26 cellular contexts compared by ENCODE assay signal in genomic region chr3:38114052-38114874, GRCh38. TPM values are rescaled to one million over a fixed set of nuclear protein-coding genes. Genes with fewer than 3 reads are reported as not detected.
A peak's percentile ranks its signal among the peaks of the same experiment; 100 is the strongest.
DNase-seq lines count a peak whose midpoint lies in the region; ATAC-seq and TF ChIP-seq lines count a peak whose summit lies in the region.
"Had no signal": no experiment of that assay in that cellular context is flagged by ENCODE, and none has a peak within 500 bp of the region (broad histone marks: within the 10 kb centered on the region; RNA-seq: fewer than 3 reads in every experiment).

No MANE protein-coding gene starts in this region.

- no peak overlapping the region for H2BK120ac ChIP-seq in neuronal stem cell (ENCODE audit: low read depth, low read length)

- no peak overlapping the region for H2BK15ac ChIP-seq in neuronal stem cell (ENCODE audit: low read length)

- H3K27me3 ChIP-seq in neuronal stem cell (ENCODE audit: control insufficient read depth in 3 of 3, insufficient read depth in 3 of 3, low read depth in 1 of 3, low read length in 3 of 3), result peaks cover 0 to 2% (median 0%) of the 10 kb centered on the region in 3 experiments
- H3K27me3 ChIP-seq: brain microvascular endothelial cell had no signal

- H3K9ac ChIP-seq in neuronal stem cell (ENCODE audit: low read depth, low read length, poor library complexity), result peak overlapping the region; percentile 53

- H3K36me3 ChIP-seq in neuronal stem cell (replicated peaks in 1 of 2; ENCODE audit: control insufficient read depth in 2 of 2, insufficient read depth in 2 of 2, low read length in 2 of 2), result peaks cover 12 to 17% of the 10 kb centered on the region in 2 donors
- H3K36me3 ChIP-seq: brain microvascular endothelial cell had no signal

- peak overlapping the region; percentile 25 for H3K23ac ChIP-seq in neuronal stem cell (ENCODE audit: low read depth, low read length, poor library complexity)

- WGBS in neuronal stem cell (ENCODE audit: extremely low coverage in 2 of 2, insufficient read length in 2 of 2, insufficient replicate concordance in 1 of 2), 2 donors, result no CpG with 5 or more reads among the region's 13 CpGs

- no peak overlapping the region for H3K4me3 ChIP-seq in coronary artery
- H3K4me3 ChIP-seq in neuronal stem cell (ENCODE audit: low read length in 2 of 2), result peak overlapping the region in 1 of 2 donors; percentile 22
- H3K4me3 ChIP-seq: heart right ventricle, lung, skin epidermis had no signal

- no peak overlapping the region for H3K4me2 ChIP-seq in neuronal stem cell (ENCODE audit: insufficient read depth, low read length, poor library complexity, severe bottlenecking)

- no peak overlapping the region for H3K18ac ChIP-seq in neuronal stem cell (ENCODE audit: low read length)

- peak overlapping the region; percentile 22 for H3K14ac ChIP-seq in neuronal stem cell (ENCODE audit: low read length)

- H2BK5ac ChIP-seq in neuronal stem cell (ENCODE audit: low read length), result no peak overlapping the region

- peaks cover 0 to 2% of the 10 kb centered on the region in 2 donors for H3K9me3 ChIP-seq in neuronal stem cell (replicated peaks in 1 of 2; ENCODE audit: control insufficient read depth in 2 of 2, insufficient read depth in 1 of 2, low read depth in 1 of 2, low read length in 2 of 2)
- H3K9me3 ChIP-seq: Caco-2, heart right ventricle had no signal

- ATAC-seq in Right ventricle myocardium superior (ENCODE audit: poor library complexity), result no peak
- no peak for ATAC-seq in GM18498 (IDR thresholded peaks at IDR 0.05; ENCODE audit: unreplicated experiment)
- ATAC-seq in GM21390 (IDR thresholded peaks at IDR 0.05; ENCODE audit: unreplicated experiment), result no peak
- no peak for ATAC-seq in HG03521 (IDR thresholded peaks at IDR 0.05; ENCODE audit: unreplicated experiment)
- ATAC-seq: activated CD4-positive, alpha-beta T cell treated with anti-CD3 and anti-CD28 coated beads for 36 hours; activated T-helper 17 cell treated with anti-CD3 and anti-CD28 coated beads, Interleukin-2, amount 50 U/mL, for 72 hours; heart right ventricle; natural killer cell; stimulated activated naive CD8-positive, alpha-beta T cell treated with anti-CD3 and anti-CD28 coated beads, Interleukin-15, amount 100 ng/mL, for 72 hours had no signal

- H3K79me1 ChIP-seq in neuronal stem cell (ENCODE audit: low read depth, low read length), result peaks cover 4% of the 10 kb centered on the region

- intact Hi-C loops in Right ventricle myocardium superior (cut with DNase I) (no loop called here), cardiac septum (cut with DNase I) (no loop called here)

- H3K4me1 ChIP-seq in neuronal stem cell (ENCODE audit: control insufficient read depth in 2 of 2, insufficient read depth in 1 of 2, low read depth in 1 of 2, low read length in 2 of 2), result no peaks in the 10 kb centered on the region

- H2AK5ac ChIP-seq in neuronal stem cell (ENCODE audit: low read depth, low read length), result no peak overlapping the region

- DNase-seq in Right ventricle myocardium superior (peak; percentile 24), cardiac septum (ENCODE audit: low spot score) (no peak), coronary artery (ENCODE audit: low spot score) (peak; percentile 70), neuronal stem cell (ENCODE audit: low spot score) (no peak)
- no peak for DNase-seq in stimulated activated CD4-positive, alpha-beta T cell treated with anti-CD3 and anti-CD28 coated beads, Interleukin-4, amount 100 ng/mL, for 24 hours
- DNase-seq: activated CD4-positive, alpha-beta T cell treated with anti-CD3 and anti-CD28 coated beads for 36 hours; amygdala; brain microvascular endothelial cell; heart right ventricle; HFFc6; natural killer cell; NCI-H146; NCI-H2107; NCI-H345; NCI-H748 treated with DMSO at 0.1 percent for 48 hours; occipital lobe; SIG-M5; stimulated activated naive CD8-positive, alpha-beta T cell treated with anti-CD3 and anti-CD28 coated beads, Interleukin-15, amount 100 ng/mL, for 72 hours had no signal

- H2AFZ ChIP-seq in neuronal stem cell (ENCODE audit: low read length), result no peak overlapping the region

- no peak for TF ChIP-seq CTCF in coronary artery (IDR thresholded peaks at IDR 0.05)

- H3K4ac ChIP-seq in neuronal stem cell (ENCODE audit: low read length), result no peak overlapping the region

- H2BK12ac ChIP-seq in neuronal stem cell (ENCODE audit: low read length), result no peak overlapping the region

- H4K8ac ChIP-seq in neuronal stem cell (ENCODE audit: low read depth, low read length), result no peak overlapping the region

- no peak overlapping the region for H4K91ac ChIP-seq in neuronal stem cell (ENCODE audit: low read depth, low read length, poor library complexity)

- H3K27ac ChIP-seq in coronary artery (no peak overlapping the region), neuronal stem cell (replicated peaks; ENCODE audit: low read length) (no peak overlapping the region)
- H3K27ac ChIP-seq: brain microvascular endothelial cell, heart right ventricle, skin epidermis had no signal

RNA-seq across cellular contexts. Expression of gene ACAA1, which starts 22.7 kb away (rescaled TPM):
- total RNA-seq in Right ventricle myocardium superior (111 TPM), cardiac septum (86.8 TPM)
- polyA plus RNA-seq in neuronal stem cell (2013, experiment 1 of 2), result 11.6 TPM
- polyA plus RNA-seq in neuronal stem cell (2013, experiment 2 of 2), result 11.5 TPM

RNA-seq across cellular contexts. Expression of gene MYD88, which starts 24.2 kb away (rescaled TPM):
- total RNA-seq in Right ventricle myocardium superior, result 7.3 TPM
- total RNA-seq in cardiac septum, result 8.5 TPM
- 20.8 TPM for polyA plus RNA-seq in neuronal stem cell (2013, experiment 1 of 2)
- 20.5 TPM for polyA plus RNA-seq in neuronal stem cell (2013, experiment 2 of 2)
- total RNA-seq: G401 had no signal

RNA-seq across cellular contexts. Expression of gene OXSR1, which starts 51.1 kb away (rescaled TPM):
- total RNA-seq in Right ventricle myocardium superior, result 24.0 TPM
- 30.6 TPM for total RNA-seq in cardiac septum
- 34.0 TPM for polyA plus RNA-seq in neuronal stem cell (2013, experiment 1 of 2)
- 33.5 TPM for polyA plus RNA-seq in neuronal stem cell (2013, experiment 2 of 2)

Comparison
In these comparisons a context has a peak if more than half of its experiments do, and no peak if none do; other contexts are left out.
1. DNase-seq: peak in Right ventricle myocardium superior (single experiment) and coronary artery (single experiment); none in cardiac septum (single experiment), neuronal stem cell (single experiment) and stimulated activated CD4-positive, alpha-beta T cell treated with anti-CD3 and anti-CD28 coated beads, Interleukin-4, amount 100 ng/mL, for 24 hours (single experiment).